Comparison of ENCODE assay signal across 8 cellular contexts in the genomic region with DNA sequence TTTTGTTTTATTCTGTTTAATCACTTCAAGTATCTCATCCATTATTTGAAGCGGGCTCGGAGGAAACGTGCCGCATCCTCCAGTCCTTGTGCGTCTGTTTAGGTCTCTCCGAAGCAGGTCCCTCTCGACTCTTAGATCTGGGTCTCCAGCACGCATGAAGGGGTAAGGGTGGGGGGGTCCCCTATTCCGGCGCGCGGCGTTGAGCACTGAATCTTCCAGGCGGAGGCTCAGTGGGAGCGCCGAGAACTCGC. TPM values are rescaled to one million over a fixed set of nuclear protein-coding genes. Genes with fewer than 3 reads are reported as not detected.
DNase-seq lines count a peak whose midpoint lies in the region; ATAC-seq, FAIRE-seq and TF ChIP-seq lines count a peak whose summit lies in the region.

No MANE protein-coding gene starts in this region.

- TF ChIP-seq RAD21 in H1 (IDR thresholded peaks at IDR 0.05 in 1 of 2, conservative IDR thresholded peaks at IDR 0.05 in 1 of 2; ENCODE audit: low read depth in 2 of 2, low read length in 2 of 2) = no peak

- no peak overlapping the region for H2BK20ac ChIP-seq in H1 (ENCODE audit: low read length)

- H3K23ac ChIP-seq in H1 (ENCODE audit: insufficient read length) (no peak overlapping the region), neuronal stem cell (ENCODE audit: low read depth, low read length, poor library complexity) (no peak overlapping the region)

- H3K18ac ChIP-seq in H1 (ENCODE audit: extremely low read depth, low read length) (no peak overlapping the region), neuronal stem cell (ENCODE audit: low read length) (peak overlapping the region; percentile 50)

- H2BK120ac ChIP-seq in H1 (replicated peaks; ENCODE audit: low read depth, low read length) = no peak overlapping the region
- no peak overlapping the region for H2BK120ac ChIP-seq in neuronal stem cell (ENCODE audit: low read depth, low read length)

- H3K56ac ChIP-seq in H1 (replicated peaks; ENCODE audit: insufficient read length, low read depth, low read length) = no peak overlapping the region

- H3K79me1 ChIP-seq in H1 (ENCODE audit: low read depth, low read length) = no peaks in the 10 kb centered on the region
- H3K79me1 ChIP-seq in neuronal stem cell (ENCODE audit: low read depth, low read length) = no peaks in the 10 kb centered on the region

- TF ChIP-seq POLR2A in H1 (IDR thresholded peaks at IDR 0.05; ENCODE audit: control extremely low read depth in 1 of 2, low read depth in 2 of 2, low read length in 2 of 2) = no peak
- TF ChIP-seq POLR2A in GM18505 (IDR thresholded peaks at IDR 0.05; ENCODE audit: borderline replicate concordance, extremely low read depth, insufficient read depth, insufficient read length) = no peak

- H2BK15ac ChIP-seq in H1 (ENCODE audit: low read length) (no peak overlapping the region), neuronal stem cell (ENCODE audit: low read length) (no peak overlapping the region)

- H3K23me2 ChIP-seq in H1 (ENCODE audit: low read depth, low read length) = peaks cover 15% of the 10 kb centered on the region

- TF ChIP-seq EP300 in H1 (IDR thresholded peaks at IDR 0.05; ENCODE audit: borderline replicate concordance in 1 of 2, low read depth in 2 of 2, low read length in 2 of 2) = no peak

- H3K27me3 ChIP-seq in HUES48 (ENCODE audit: control insufficient read depth, insufficient read depth, low read length) (peaks cover 67% of the 10 kb centered on the region), H1 (replicated peaks in 1 of 4; ENCODE audit: control insufficient read depth in 3 of 4, extremely low read depth in 1 of 4, insufficient read depth in 3 of 4, low read length in 3 of 4) (peaks cover 29 to 59% (median 48%) of the 10 kb centered on the region in 4 experiments), neuronal stem cell (ENCODE audit: control insufficient read depth in 3 of 3, insufficient read depth in 3 of 3, low read depth in 1 of 3, low read length in 3 of 3) (peaks cover 7 to 58% (median 32%) of the 10 kb centered on the region in 3 experiments)

- H3K79me2 ChIP-seq in H1 (ENCODE audit: control insufficient read depth in 1 of 2, insufficient read depth in 2 of 2, low read length in 2 of 2) = no peaks in the 10 kb centered on the region

- no peak for TF ChIP-seq CTCF in AG10803 (conservative IDR thresholded peaks at IDR 0.05; ENCODE audit: low read length)
- TF ChIP-seq CTCF in H1 (IDR thresholded peaks at IDR 0.05; ENCODE audit: control extremely low read depth in 1 of 3, insufficient read depth in 1 of 3, low read depth in 1 of 3, low read length in 3 of 3) = no peak

- H3K4me1 ChIP-seq in HUES48 (ENCODE audit: control insufficient read depth, insufficient read depth, low read length) (peaks cover 11% of the 10 kb centered on the region; the same call in 1 of the 2 replicates), H1 (replicated peaks in 1 of 4; ENCODE audit: control insufficient read depth in 3 of 4, insufficient read depth in 4 of 4, low read length in 3 of 4) (peaks cover 0 to 11% (median 4%) of the 10 kb centered on the region in 4 experiments; a peak in 6 of 7 replicates), neuronal stem cell (ENCODE audit: control insufficient read depth in 2 of 2, insufficient read depth in 1 of 2, low read depth in 1 of 2, low read length in 2 of 2) (peaks cover 0 to 3% of the 10 kb centered on the region in 2 donors)

- H4K20me1 ChIP-seq in H1 (replicated peaks in 1 of 2; ENCODE audit: control insufficient read depth in 1 of 2, insufficient read depth in 2 of 2, low read length in 2 of 2) = peaks cover 0 to 2% of the 10 kb centered on the region in 2 experiments

- H2BK12ac ChIP-seq in H1 (ENCODE audit: low read depth, low read length) = no peak overlapping the region
- no peak overlapping the region for H2BK12ac ChIP-seq in neuronal stem cell (ENCODE audit: low read length)

- no peak overlapping the region for H2AK5ac ChIP-seq in H1 (ENCODE audit: low read depth, low read length)
- H2AK5ac ChIP-seq in neuronal stem cell (ENCODE audit: low read depth, low read length) = no peak overlapping the region

- H3K4ac ChIP-seq in H1 (replicated peaks; ENCODE audit: insufficient read length, low read depth, low read length) (no peak overlapping the region), neuronal stem cell (ENCODE audit: low read length) (no peak overlapping the region)

- CTCF ChIA-PET in H1 (lab: Charles Lee; ENCODE audit: partially characterized antibody) = no interaction called here

- ATAC-seq in GM18505 (IDR thresholded peaks at IDR 0.05; ENCODE audit: unreplicated experiment) (no peak), HG02884 (IDR thresholded peaks at IDR 0.05; ENCODE audit: unreplicated experiment) (no peak), GM18868 (IDR thresholded peaks at IDR 0.05; ENCODE audit: unreplicated experiment) (no peak)

- no peaks in the 10 kb centered on the region for H3K36me3 ChIP-seq in HUES48 (ENCODE audit: control insufficient read depth, insufficient read depth, low read length)
- no peaks in the 10 kb centered on the region for H3K36me3 ChIP-seq in H1 (ENCODE audit: control insufficient read depth in 2 of 4, insufficient read depth in 4 of 4, low read length in 3 of 4)
- H3K36me3 ChIP-seq in neuronal stem cell (replicated peaks in 1 of 2; ENCODE audit: control insufficient read depth in 2 of 2, insufficient read depth in 2 of 2, low read length in 2 of 2) = no peaks in the 10 kb centered on the region

- no peak overlapping the region for H2BK5ac ChIP-seq in H1 (ENCODE audit: low read depth, low read length)
- H2BK5ac ChIP-seq in neuronal stem cell (ENCODE audit: low read length) = peak overlapping the region; percentile 30

- FAIRE-seq in H1 (lab: Jason Lieb, UNC) = no peak

- no peak overlapping the region for H4K91ac ChIP-seq in H1 (replicated peaks; ENCODE audit: insufficient read length, low read length)
- no peak overlapping the region for H4K91ac ChIP-seq in neuronal stem cell (ENCODE audit: low read depth, low read length, poor library complexity)

- H3K27ac ChIP-seq in HUES48 (ENCODE audit: low read depth, low read length) = peak overlapping the region; percentile 9
- H3K27ac ChIP-seq in H1 (ENCODE audit: low read depth, low read length) = no peak overlapping the region
- H3K27ac ChIP-seq in neuronal stem cell (replicated peaks; ENCODE audit: low read length) = no peak overlapping the region

- H4K8ac ChIP-seq in H1 (ENCODE audit: extremely low read depth, insufficient read depth, low read length) (peak overlapping the region; percentile 17; the same call in 1 of the 2 replicates), neuronal stem cell (ENCODE audit: low read depth, low read length) (no peak overlapping the region)

- POLR2A ChIA-PET in H1 (lab: Charles Lee; ENCODE audit: partially characterized antibody) = no interaction called here

- H3K14ac ChIP-seq in H1 (ENCODE audit: insufficient read length) (no peak overlapping the region), neuronal stem cell (ENCODE audit: low read length) (no peak overlapping the region)

- H3K4me3 ChIP-seq in AG10803 (ENCODE audit: low read length) = peak overlapping the region; percentile 49
- peak overlapping the region; percentile 58 for H3K4me3 ChIP-seq in HUES48 (ENCODE audit: low read depth, low read length)
- H3K4me3 ChIP-seq in H1 (ENCODE audit: extremely low read depth in 1 of 4, insufficient read depth in 2 of 4, low read depth in 3 of 4, low read length in 4 of 4) = peak overlapping the region; percentile 30 to 68 (median 60)
- H3K4me3 ChIP-seq in neuronal stem cell (ENCODE audit: low read length in 2 of 2) = peak overlapping the region; percentile 47 to 93

- H4K5ac ChIP-seq in H1 (ENCODE audit: insufficient read length, low read depth, low read length) = no peak overlapping the region

- H3K9me3 ChIP-seq in HUES48 (ENCODE audit: control insufficient read depth, insufficient read depth, low read length) = peaks cover 4% of the 10 kb centered on the region
- H3K9me3 ChIP-seq in H1 (ENCODE audit: insufficient read depth in 2 of 2, low read depth in 1 of 2, low read length in 1 of 2) = peaks cover 3 to 12% of the 10 kb centered on the region in 2 experiments; a peak in 2 of 4 replicates
- peaks cover 5 to 7% of the 10 kb centered on the region in 2 donors for H3K9me3 ChIP-seq in neuronal stem cell (replicated peaks in 1 of 2; ENCODE audit: control insufficient read depth in 2 of 2, insufficient read depth in 1 of 2, low read depth in 1 of 2, low read length in 2 of 2)

- H3K9ac ChIP-seq in HUES48 (ENCODE audit: low read depth, low read length) = no peak overlapping the region
- no peak overlapping the region for H3K9ac ChIP-seq in H1 (replicated peaks in 1 of 4; ENCODE audit: extremely low read depth in 1 of 4, low read depth in 3 of 4, low read length in 3 of 4)
- H3K9ac ChIP-seq in neuronal stem cell (ENCODE audit: low read depth, low read length, poor library complexity) = peak overlapping the region; percentile 89

- WGBS in H1 (ENCODE audit: extremely low coverage in 1 of 2, insufficient coverage in 1 of 2, insufficient read length in 1 of 2, insufficient replicate concordance in 2 of 2, low coverage in 1 of 2, low lambda C conversion rate in 2 of 2, missing lambda C conversion rate in 1 of 2), 2 experiments = 2% methylated on average over 15 of the region's 17 CpGs; no CpG with 5 or more reads in 1 of the 2 experiments
- no CpG with 5 or more reads among the region's 17 CpGs for WGBS in neuronal stem cell (ENCODE audit: extremely low coverage in 2 of 2, insufficient read length in 2 of 2, insufficient replicate concordance in 1 of 2), 2 donors

- H3K4me2 ChIP-seq in H1 (ENCODE audit: insufficient read depth in 1 of 2, low read depth in 2 of 2, low read length in 2 of 2) (peak overlapping the region; percentile 87 to 95), neuronal stem cell (ENCODE audit: insufficient read depth, low read length, poor library complexity, severe bottlenecking) (peak overlapping the region; percentile 99)

- DNase-seq in AG10803 (ENCODE audit: low read depth) = no peak
- DNase-seq in H1 (ENCODE audit: low read depth in 1 of 2, low spot score in 2 of 2) = no peak
- DNase-seq in neuronal stem cell (ENCODE audit: low spot score) = no peak
- DNase-seq in UCSD-AML1 (lab: John Stamatoyannopoulos, UW; ENCODE audit: unreplicated experiment) = no peak

- H2AFZ ChIP-seq in H1 (ENCODE audit: low read length) = peak overlapping the region; percentile 26; the same call in 1 of the 2 replicates
- peak overlapping the region; percentile 92 for H2AFZ ChIP-seq in neuronal stem cell (ENCODE audit: low read length)

RNA-seq across cellular contexts. Expression of gene LGR5, which starts 0.3 kb away (rescaled TPM):
- total RNA-seq in H1 (2021; fragmentation: NEBNext Ultra II Directional; extraction: Animal tissue kit (Norgen Biotek cat#: 25700)) = 0.15 and 0.19 TPM in 2 replicates
- 0.08 and 0.13 TPM in 2 replicates for polyA plus RNA-seq in H1 (2011; rRNA removed)
- polyA plus RNA-seq in H1 (2011; cell fraction: cytosol; rRNA removed) = 0.13 TPM
- 0.20 TPM for polyA plus RNA-seq in H1 (2011; cell fraction: nucleus; rRNA removed)
- polyA plus RNA-seq in H1 (2012, experiment 1 of 2) = 0.03 to 0.25 TPM (median 0.23 TPM) in 3 of 4 replicates, not detected in the other
- polyA plus RNA-seq in H1 (2012, experiment 2 of 2) = not detected
- 0.20 TPM for polyA plus RNA-seq in H1 (2013, experiment 1 of 2)
- polyA plus RNA-seq in H1 (2013, experiment 2 of 2) = 0.13 TPM
- 0.09 and 0.17 TPM in 2 replicates for polyA minus RNA-seq in H1 (2011; rRNA and poly(A)+ RNA removed)
- not detected for polyA minus RNA-seq in H1 (2011; cell fraction: cytosol; rRNA and poly(A)+ RNA removed)
- polyA minus RNA-seq in H1 (2011; cell fraction: nucleus; rRNA and poly(A)+ RNA removed) = not detected
- polyA plus RNA-seq in neuronal stem cell (2013, experiment 1 of 2) = 1.4 TPM
- 1.4 TPM for polyA plus RNA-seq in neuronal stem cell (2013, experiment 2 of 2)
